8 cellular contexts compared by ENCODE assay signal in genomic region chr6:2245103-2245953, GRCh38. TPM values are rescaled to one million over a fixed set of nuclear protein-coding genes. Genes with fewer than 3 reads are reported as not detected.
DNase-seq lines count a peak whose midpoint lies in the region; ATAC-seq and TF ChIP-seq lines count a peak whose summit lies in the region.

TSS of gene GMDS (minus strand) at chr6:2245605.

- no peak for TF ChIP-seq CTCF in choroid plexus epithelial cell (conservative IDR thresholded peaks at IDR 0.05; ENCODE audit: low read depth, low read length)

- H3K4me3 ChIP-seq in choroid plexus epithelial cell (ENCODE audit: low read depth, low read length): peak within 1 kb of the TSS; percentile 82

- DNase-seq in AML-193 (lab: John Stamatoyannopoulos, UW): peak; percentile 89 to 90
- DNase-seq in NCI-H460 (ENCODE audit: extremely low read depth, low read depth): peak; percentile 78
- DNase-seq in activated CD4-positive, alpha-beta T cell treated with anti-CD3 and anti-CD28 coated beads for 48 hours: peak; percentile 82
- peak; percentile 87 for DNase-seq in choroid plexus epithelial cell (ENCODE audit: low read depth)
- peak; percentile 85 to 90 for DNase-seq in left colon
- DNase-seq in stimulated activated CD4-positive, alpha-beta T cell treated with anti-CD3 and anti-CD28 coated beads, Interleukin-1b, Interleukin-23, amount 100 ng/mL, for 4 hours (ENCODE audit: low read depth in 2 of 2): peak; percentile 65 to 83

- ATAC-seq in GM19025 (IDR thresholded peaks at IDR 0.05; ENCODE audit: low read depth, unreplicated experiment): peak; percentile 95
- ATAC-seq in HG03196 (IDR thresholded peaks at IDR 0.05; ENCODE audit: unreplicated experiment): peak; percentile 86
- peak; percentile 87 for ATAC-seq in left colon

- intact Hi-C loops in left colon (cut with DNase I, micrococcal nuclease): no loop called here

RNA-seq across cellular contexts. Expression of gene GMDS, which starts in this region (rescaled TPM):
- 14.4 and 20.3 TPM in 2 replicates for total RNA-seq in NCI-H460 (2014; rRNA removed; shearing (Covaris generic))
- 3.6 and 15.3 TPM in 2 replicates for polyA plus RNA-seq in NCI-H460 (2014; cell fraction: nucleus; rRNA removed)
- 100 to 1,000 TPM; 148 to 229 TPM for total RNA-seq in left colon

Comparison
In these comparisons a context has a peak if more than half of its experiments do, and no peak if none do; other contexts are left out.
1. Peak in every context shown above with its lines: DNase-seq, ATAC-seq and H3K4me3 ChIP-seq.